12 cellular contexts compared by ENCODE assay signal in the genomic region with DNA sequence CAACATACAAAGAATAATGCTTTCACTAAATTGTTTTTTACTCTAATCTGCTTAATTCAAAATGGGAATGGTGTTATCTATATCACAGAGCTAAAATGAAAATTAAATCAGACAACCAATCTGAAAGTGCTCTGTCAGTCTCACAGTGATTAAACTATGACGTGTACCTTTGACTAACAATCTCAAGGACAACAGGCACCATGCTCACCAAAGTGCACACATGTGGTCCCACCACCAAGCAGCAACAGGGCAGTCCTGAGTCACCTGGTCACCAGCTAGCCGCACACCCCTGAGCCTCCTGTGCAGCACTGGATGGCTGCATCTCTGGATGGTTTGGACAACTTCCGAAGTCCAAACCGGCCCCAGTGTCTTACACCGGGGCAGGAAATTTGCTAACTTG. TPM values are rescaled to one million over a fixed set of nuclear protein-coding genes. Genes with fewer than 3 reads are reported as not detected.
DNase-seq lines count a peak whose midpoint lies in the region; ATAC-seq and TF ChIP-seq lines count a peak whose summit lies in the region.
"Had no signal": no experiment of that assay in that cellular context is flagged by ENCODE, and none has a peak within 500 bp of the region (broad histone marks: within the 10 kb centered on the region; RNA-seq: fewer than 3 reads in every experiment).

No MANE protein-coding gene starts in this region.

- H3K4me1 ChIP-seq in DOHH2 (ENCODE audit: control insufficient read depth, low read length) (peaks cover 94% of the 10 kb centered on the region), PC-3 (ENCODE audit: insufficient read depth, low read length) (no peaks in the 10 kb centered on the region), osteoblast (ENCODE audit: insufficient read depth, low read length) (peaks cover 12% of the 10 kb centered on the region), mesenchymal stem cell (ENCODE audit: control insufficient read depth, insufficient read depth, low read depth, low read length) (peaks cover 22% of the 10 kb centered on the region)

- H3K4me3 ChIP-seq in DOHH2 (ENCODE audit: low read length) (peak overlapping the region; percentile 77), PC-3 (ENCODE audit: low read length) (no peak overlapping the region), osteoblast (ENCODE audit: insufficient read depth, low read length) (no peak overlapping the region), mesenchymal stem cell (ENCODE audit: insufficient read depth in 1 of 2, low read depth in 1 of 2, low read length in 2 of 2) (no peak overlapping the region)

- H3K27me3 Mint-ChIP-seq in effector memory CD8-positive, alpha-beta T cell = no peaks in the 10 kb centered on the region
- no peaks in the 10 kb centered on the region for H3K27me3 Mint-ChIP-seq in Calu3 (ENCODE audit: unreplicated experiment)

- no peak overlapping the region for H3K18ac ChIP-seq in mesenchymal stem cell (ENCODE audit: low read depth in 1 of 2, low read length in 2 of 2)

- H3K4me2 ChIP-seq in DOHH2 (ENCODE audit: low read length) (peak overlapping the region; percentile 99), PC-3 (ENCODE audit: low read length) (no peak overlapping the region), osteoblast (ENCODE audit: insufficient read depth, low read length) (no peak overlapping the region), mesenchymal stem cell (ENCODE audit: low read length, poor library complexity, severe bottlenecking) (no peak overlapping the region)

- H3K9me3 ChIP-seq in DOHH2 (ENCODE audit: control insufficient read depth, insufficient read depth, low read length) (no peaks in the 10 kb centered on the region), PC-3 (ENCODE audit: low read length) (no peaks in the 10 kb centered on the region), osteoblast (ENCODE audit: low read depth, low read length) (no peaks in the 10 kb centered on the region), mesenchymal stem cell (ENCODE audit: control insufficient read depth, low read length) (no peaks in the 10 kb centered on the region)

- H3K27ac ChIP-seq in DOHH2 (ENCODE audit: low read depth, low read length) (peak overlapping the region; percentile 99), PC-3 (ENCODE audit: low read length) (no peak overlapping the region), osteoblast (ENCODE audit: low read depth, low read length) (no peak overlapping the region), mesenchymal stem cell (ENCODE audit: low read length, poor library complexity, severe bottlenecking) (no peak overlapping the region)

- no peaks in the 10 kb centered on the region for H3K9me2 ChIP-seq in DOHH2 (replicated peaks; ENCODE audit: control insufficient read depth, low read length)
- H3K9me2 ChIP-seq in PC-3 (replicated peaks; ENCODE audit: low read length) = no peaks in the 10 kb centered on the region

- POLR2A ChIA-PET in PC-3 (lab: Charles Lee; ENCODE audit: unreplicated experiment) = no interaction called here

- H3K79me2 ChIP-seq in DOHH2 (ENCODE audit: control insufficient read depth, low read length) = peaks cover 92% of the 10 kb centered on the region
- H3K79me2 ChIP-seq in PC-3 (ENCODE audit: low read length) = peaks cover 75% of the 10 kb centered on the region
- peaks cover 96% of the 10 kb centered on the region for H3K79me2 ChIP-seq in osteoblast (ENCODE audit: insufficient read depth, low read length)

- H3K4me3 Mint-ChIP-seq in effector memory CD8-positive, alpha-beta T cell = no peak overlapping the region
- H3K4me3 Mint-ChIP-seq in Calu3 (ENCODE audit: low read depth, unreplicated experiment) = no peak overlapping the region

- H2BK5ac ChIP-seq in mesenchymal stem cell (ENCODE audit: low read depth, low read length, poor library complexity, severe bottlenecking) = no peak overlapping the region

- H3K4me1 Mint-ChIP-seq in effector memory CD8-positive, alpha-beta T cell (ENCODE audit: low read depth in 2 of 2) = peaks cover 31% of the 10 kb centered on the region in 2 donors
- H3K4me1 Mint-ChIP-seq in Calu3 (ENCODE audit: low read depth, unreplicated experiment) = peaks cover 7% of the 10 kb centered on the region

- H3K23ac ChIP-seq in mesenchymal stem cell (ENCODE audit: low read length in 2 of 2) = no peak overlapping the region

- WGBS in mesenchymal stem cell = 98% methylated on average over 2 of the region's 5 CpGs

- H2AK5ac ChIP-seq in mesenchymal stem cell (ENCODE audit: low read length, severe bottlenecking) = no peak overlapping the region

- no peak overlapping the region for H4K91ac ChIP-seq in mesenchymal stem cell (ENCODE audit: low read length)

- ATAC-seq in PC-3 = peak; percentile 76
- no peak for ATAC-seq in effector memory CD8-positive, alpha-beta T cell (replicated peaks)
- ATAC-seq: left colon had no signal

- peaks cover 80% of the 10 kb centered on the region for H3K36me3 Mint-ChIP-seq in effector memory CD8-positive, alpha-beta T cell (ENCODE audit: insufficient read depth)
- H3K36me3 Mint-ChIP-seq in Calu3 (ENCODE audit: insufficient read depth, unreplicated experiment) = peaks cover 56% of the 10 kb centered on the region

- CTCF ChIA-PET in PC-3 (lab: Charles Lee) = no interaction called here
- CTCF ChIA-PET in Calu3 (lab: Charles Lee) = no interaction called here

- no peak overlapping the region for H3K14ac ChIP-seq in mesenchymal stem cell (ENCODE audit: low read length in 2 of 2)

- H2AFZ ChIP-seq in PC-3 (ENCODE audit: low read length) (no peak overlapping the region), osteoblast (ENCODE audit: low read length) (no peak overlapping the region), mesenchymal stem cell (ENCODE audit: low read depth, low read length) (no peak overlapping the region)

- H2BK120ac ChIP-seq in mesenchymal stem cell (ENCODE audit: low read depth, low read length) = no peak overlapping the region

- peak overlapping the region; percentile 70 to 77 for H3K27ac Mint-ChIP-seq in effector memory CD8-positive, alpha-beta T cell
- no peak overlapping the region for H3K27ac Mint-ChIP-seq in Calu3 (ENCODE audit: unreplicated experiment)

- H3K79me1 ChIP-seq in mesenchymal stem cell (replicated peaks; ENCODE audit: low read length, poor library complexity, severe bottlenecking) = no peaks in the 10 kb centered on the region

- H3K27me3 ChIP-seq in DOHH2 (ENCODE audit: control insufficient read depth, low read length) = no peaks in the 10 kb centered on the region
- H3K27me3 ChIP-seq in PC-3 (ENCODE audit: low read length) = no peaks in the 10 kb centered on the region
- H3K27me3 ChIP-seq in osteoblast (ENCODE audit: insufficient read depth, low read length) = no peaks in the 10 kb centered on the region
- H3K27me3 ChIP-seq in mesenchymal stem cell (ENCODE audit: control insufficient read depth in 1 of 2, insufficient read depth in 1 of 2, low read length in 2 of 2) = no peaks in the 10 kb centered on the region

- no peak for TF ChIP-seq CTCF in DOHH2 (IDR thresholded peaks at IDR 0.05; ENCODE audit: low read depth, low read length, poor library complexity, severe bottlenecking)
- no peak for TF ChIP-seq CTCF in PC-3 (conservative IDR thresholded peaks at IDR 0.05; ENCODE audit: low read depth, low read length)
- TF ChIP-seq CTCF in osteoblast (IDR thresholded peaks at IDR 0.05; ENCODE audit: extremely low read depth, low read depth, low read length) = no peak
- no peak for TF ChIP-seq CTCF in Calu3 (IDR thresholded peaks at IDR 0.05; ENCODE audit: unreplicated experiment)
- TF ChIP-seq CTCF in GM13976 (IDR thresholded peaks at IDR 0.05; ENCODE audit: borderline replicate concordance, control extremely low read depth, extremely low read depth, insufficient read depth, missing control alignments) = no peak

- BruUV-seq in PC-3 (replicated peaks; lab: Mats Ljungman, UMichigan) (no TSS peak), Calu3 (replicated peaks; lab: Mats Ljungman, UMichigan) (no TSS peak)

- H2BK12ac ChIP-seq in mesenchymal stem cell (ENCODE audit: low read length in 2 of 2) = no peak overlapping the region

- H3K9me3 Mint-ChIP-seq in effector memory CD8-positive, alpha-beta T cell = no peaks in the 10 kb centered on the region
- H3K9me3 Mint-ChIP-seq in Calu3 (ENCODE audit: low read depth, unreplicated experiment) = no peaks in the 10 kb centered on the region

- H3K4ac ChIP-seq in mesenchymal stem cell (ENCODE audit: low read depth in 1 of 2, low read length in 2 of 2) = no peak overlapping the region

- peaks cover 69% of the 10 kb centered on the region for H3K36me3 ChIP-seq in DOHH2 (ENCODE audit: control insufficient read depth, low read length)
- H3K36me3 ChIP-seq in PC-3 (ENCODE audit: low read depth, low read length) = peaks cover 55% of the 10 kb centered on the region
- peaks cover 33% of the 10 kb centered on the region for H3K36me3 ChIP-seq in osteoblast (ENCODE audit: insufficient read depth, low read length)
- H3K36me3 ChIP-seq in mesenchymal stem cell (ENCODE audit: control insufficient read depth in 1 of 2, insufficient read depth in 2 of 2, low read depth in 1 of 2, low read length in 2 of 2) = peaks cover 46 to 50% of the 10 kb centered on the region in 2 experiments

- DNase-seq in PC-3 (peak; percentile 27), osteoblast (ENCODE audit: insufficient read length, low spot score, missing footprints) (peak; percentile 46), Calu3 (no peak), mesenchymal stem cell (no peak), GM13976 (ENCODE audit: low spot score) (no peak)
- DNase-seq in effector memory CD8-positive, alpha-beta T cell = no peak
- no peak for DNase-seq in stimulated activated naive CD4-positive, alpha-beta T cell treated with Interleukin-2 at 50 U/mL for 16 hours (lab: John Stamatoyannopoulos, UW)
- DNase-seq: activated CD4-positive, alpha-beta T cell treated with anti-CD3 and anti-CD28 coated beads for 48 hours; DMS79; KBM-7; left colon had no signal

- no peaks in the 10 kb centered on the region for H4K20me1 ChIP-seq in DOHH2 (ENCODE audit: control insufficient read depth, insufficient read depth, low read depth, low read length)
- peaks cover 29% of the 10 kb centered on the region for H4K20me1 ChIP-seq in PC-3 (ENCODE audit: low read length)
- H4K20me1 ChIP-seq in osteoblast (ENCODE audit: insufficient read depth, low read length) = peaks cover 53% of the 10 kb centered on the region

- in situ Hi-C loops in GM13976 (cut with MboI; ENCODE audit: low sequenced_read_pairs, unreplicated experiment) = no loop called here

- H4K8ac ChIP-seq in mesenchymal stem cell (ENCODE audit: low read length) = no peak overlapping the region

- H3F3A ChIP-seq in DOHH2 (ENCODE audit: control insufficient read depth, insufficient read depth) (peaks cover 39% of the 10 kb centered on the region), PC-3 (ENCODE audit: low read length, unreplicated experiment) (no peaks in the 10 kb centered on the region)

- H3K9ac ChIP-seq in PC-3 (ENCODE audit: low read length) (no peak overlapping the region), mesenchymal stem cell (ENCODE audit: low read length) (no peak overlapping the region)

- intact Hi-C loops in PC-3 (cut with micrococcal nuclease) (no loop called here), Calu3 (cut with micrococcal nuclease; ENCODE audit: unreplicated experiment) (no loop called here)

- no peak overlapping the region for H2BK15ac ChIP-seq in mesenchymal stem cell (ENCODE audit: low read depth, poor library complexity, severe bottlenecking)

RNA-seq across cellular contexts. Expression of gene NADK, which starts 54.5 kb away (rescaled TPM):
- total RNA-seq in PC-3 (2014; rRNA removed) (130 and 165 TPM in 2 replicates), osteoblast (43.9 and 45.6 TPM in 2 replicates), Calu3 (2022) (92.2 and 103 TPM in 2 replicates)
- 42.8 TPM for polyA plus RNA-seq in mesenchymal stem cell (2013, experiment 1 of 2)
- polyA plus RNA-seq in mesenchymal stem cell (2013, experiment 2 of 2) = 40.7 TPM

RNA-seq across cellular contexts. Expression of gene GNB1, which starts 58.1 kb away (rescaled TPM):
- total RNA-seq in PC-3 (2014; rRNA removed) (125 and 171 TPM in 2 replicates), osteoblast (84.6 and 88.7 TPM in 2 replicates), Calu3 (2022) (251 and 252 TPM in 2 replicates)
- 252 TPM for polyA plus RNA-seq in mesenchymal stem cell (2013, experiment 1 of 2)
- polyA plus RNA-seq in mesenchymal stem cell (2013, experiment 2 of 2) = 253 TPM

Comparison
In these comparisons a context has a peak if more than half of its experiments do, and no peak if none do; other contexts are left out.
1. DNase-seq: peak in PC-3 (single experiment) and osteoblast (single experiment); none in effector memory CD8-positive, alpha-beta T cell (0 of 3), Calu3 (single experiment), mesenchymal stem cell (single experiment), stimulated activated naive CD4-positive, alpha-beta T cell treated with Interleukin-2 at 50 U/mL for 16 hours (single experiment) and GM13976 (single experiment).